In genomic region chr11:68002575-68002942, GRCh38 we compare ENCODE assay signal across 8 cellular contexts. TPM values are rescaled to one million over a fixed set of nuclear protein-coding genes. Genes with fewer than 3 reads are reported as not detected.
A peak's percentile ranks its signal among the peaks of the same experiment; 100 is the strongest.
DNase-seq lines count a peak whose midpoint lies in the region; ATAC-seq and TF ChIP-seq lines count a peak whose summit lies in the region.

No MANE protein-coding gene starts in this region.

- H3K27me3 ChIP-seq in brain microvascular endothelial cell (replicated peaks) (no peaks in the 10 kb centered on the region), BE2C (no peaks in the 10 kb centered on the region)

- H3K4me3 Mint-ChIP-seq in activated CD8-positive, alpha-beta T cell treated with anti-CD3 and anti-CD28 coated beads for 36 hours = peak overlapping the region; percentile 66
- peak overlapping the region; percentile 81 for H3K4me3 Mint-ChIP-seq in natural killer cell

- H3K9me3 ChIP-seq in BE2C = no peaks in the 10 kb centered on the region

- POLR2A ChIA-PET in activated CD8-positive, alpha-beta T cell treated with anti-CD3 and anti-CD28 coated beads for 36 hours (lab: Charles Lee) = interaction anchor here (1.1 kb wide), 1 partner anchor 28 kb away, joined by 3 read pairs; the partner anchor contains the start of gene NDUFS8

- DNase-seq in activated CD8-positive, alpha-beta T cell treated with anti-CD3 and anti-CD28 coated beads for 36 hours = no peak
- DNase-seq in natural killer cell (no peak), D341Med (ENCODE audit: low spot score) (no peak), brain microvascular endothelial cell (no peak), NCI-H2196 (lab: John Stamatoyannopoulos, UW; ENCODE audit: unreplicated experiment) (no peak), BE2C (no peak)

- no peak for TF ChIP-seq CTCF in activated CD8-positive, alpha-beta T cell treated with anti-CD3 and anti-CD28 coated beads for 36 hours (IDR thresholded peaks at IDR 0.05)
- TF ChIP-seq CTCF in natural killer cell (IDR thresholded peaks at IDR 0.05) (no peak), brain microvascular endothelial cell (IDR thresholded peaks at IDR 0.05; ENCODE audit: low read depth, low read length, missing control alignments) (no peak), BE2C (IDR thresholded peaks at IDR 0.05; ENCODE audit: low read depth, low read length) (no peak)

- H3K36me3 ChIP-seq in brain microvascular endothelial cell (replicated peaks) = no peaks in the 10 kb centered on the region
- H3K36me3 ChIP-seq in BE2C = no peaks in the 10 kb centered on the region

- ATAC-seq in GM18502 (IDR thresholded peaks at IDR 0.05; ENCODE audit: poor library complexity, unreplicated experiment) (peak; percentile 25), HG02938 (IDR thresholded peaks at IDR 0.05; ENCODE audit: unreplicated experiment) (peak; percentile 11), natural killer cell (no peak)
- no peak for ATAC-seq in activated CD8-positive, alpha-beta T cell treated with anti-CD3 and anti-CD28 coated beads for 36 hours

- no peaks in the 10 kb centered on the region for H3K27me3 Mint-ChIP-seq in activated CD8-positive, alpha-beta T cell treated with anti-CD3 and anti-CD28 coated beads for 36 hours
- H3K27me3 Mint-ChIP-seq in natural killer cell (ENCODE audit: low read depth in 2 of 2) = no peaks in the 10 kb centered on the region

- no peak overlapping the region for H3K4me3 ChIP-seq in brain microvascular endothelial cell (ENCODE audit: low read depth, low read length)
- no peak overlapping the region for H3K4me3 ChIP-seq in BE2C (ENCODE audit: low read depth, low read length)

- H3K4me1 ChIP-seq in BE2C = no peaks in the 10 kb centered on the region; the same call in 1 of the 2 replicates

- in situ Hi-C loops in brain microvascular endothelial cell (cut with HindIII; ENCODE audit: low pct_ligation_motif_present, low sequenced_read_pairs) = no loop called here

- CTCF ChIA-PET in activated CD8-positive, alpha-beta T cell treated with anti-CD3 and anti-CD28 coated beads for 36 hours (lab: Charles Lee) = interaction anchor here (3.6 kb wide), 1 partner anchor 47 kb away, joined by 11 read pairs; no protein-coding TSS in a partner anchor

- intact Hi-C loops in activated CD8-positive, alpha-beta T cell treated with anti-CD3 and anti-CD28 coated beads for 36 hours (cut with micrococcal nuclease) = loop anchor here (10.0 kb wide), 1 partner anchor 202 kb away; no protein-coding TSS in a partner anchor
- intact Hi-C loops in natural killer cell (cut with micrococcal nuclease) = loop anchor here (10.0 kb wide), 1 partner anchor 202 kb away; no protein-coding TSS in a partner anchor

- H3K36me3 Mint-ChIP-seq in activated CD8-positive, alpha-beta T cell treated with anti-CD3 and anti-CD28 coated beads for 36 hours (ENCODE audit: low read depth) = no peaks in the 10 kb centered on the region
- no peaks in the 10 kb centered on the region for H3K36me3 Mint-ChIP-seq in natural killer cell

- H3K4me1 Mint-ChIP-seq in activated CD8-positive, alpha-beta T cell treated with anti-CD3 and anti-CD28 coated beads for 36 hours (ENCODE audit: low read depth) = peaks cover 21% of the 10 kb centered on the region
- H3K4me1 Mint-ChIP-seq in natural killer cell = peaks cover 9 to 35% of the 10 kb centered on the region in 2 donors

- peak overlapping the region; percentile 13 for H3K27ac Mint-ChIP-seq in activated CD8-positive, alpha-beta T cell treated with anti-CD3 and anti-CD28 coated beads for 36 hours
- H3K27ac Mint-ChIP-seq in natural killer cell = peak overlapping the region; percentile 59 to 79

- H3K9me3 Mint-ChIP-seq in activated CD8-positive, alpha-beta T cell treated with anti-CD3 and anti-CD28 coated beads for 36 hours = no peaks in the 10 kb centered on the region
- no peaks in the 10 kb centered on the region for H3K9me3 Mint-ChIP-seq in natural killer cell

- no peak overlapping the region for H3K27ac ChIP-seq in brain microvascular endothelial cell

RNA-seq across cellular contexts. Expression of gene UNC93B1, which starts 1.3 kb away (rescaled TPM):
- 10 to 100 TPM; 12.4 to 13.0 TPM for total RNA-seq in activated CD8-positive, alpha-beta T cell treated with anti-CD3 and anti-CD28 coated beads for 36 hours
- 10 to 100 TPM; 26.6 to 44.3 (median 39.7) TPM for total RNA-seq in natural killer cell
- polyA plus RNA-seq in BE2C (2012; ENCODE audit: insufficient read depth, insufficient read length, low read depth) = 2.8 TPM

RNA-seq across cellular contexts. Expression of gene ALDH3B1, which starts 7.6 kb away (rescaled TPM):
- under 1 TPM; 0.09 to 0.11 TPM for total RNA-seq in activated CD8-positive, alpha-beta T cell treated with anti-CD3 and anti-CD28 coated beads for 36 hours
- 1 to 10 TPM; 2.4 to 9.0 (median 4.0) TPM for total RNA-seq in natural killer cell
- polyA plus RNA-seq in BE2C (2012; ENCODE audit: insufficient read depth, insufficient read length, low read depth) = 1.1 TPM

RNA-seq across cellular contexts. Expression of gene NDUFS8, which starts 27.9 kb away (rescaled TPM):
- 100 to 1,000 TPM; 105 to 109 TPM for total RNA-seq in activated CD8-positive, alpha-beta T cell treated with anti-CD3 and anti-CD28 coated beads for 36 hours
- 10 to 100 TPM; 84.5 to 95.2 (median 90.7) TPM for total RNA-seq in natural killer cell
- polyA plus RNA-seq in BE2C (2012; ENCODE audit: insufficient read depth, insufficient read length, low read depth) = 610 TPM

RNA-seq across cellular contexts. Expression of gene TCIRG1, which starts 36.3 kb away (rescaled TPM):
- 100 to 1,000 TPM; 129 to 138 TPM for total RNA-seq in activated CD8-positive, alpha-beta T cell treated with anti-CD3 and anti-CD28 coated beads for 36 hours
- 100 to 1,000 TPM; 438 to 480 (median 465) TPM for total RNA-seq in natural killer cell
- 58.1 TPM for polyA plus RNA-seq in BE2C (2012; ENCODE audit: insufficient read depth, insufficient read length, low read depth)

Comparison
In these comparisons a context has a peak if more than half of its experiments do, and no peak if none do; other contexts are left out.
1. ATAC-seq: peak in GM18502 (single experiment) and HG02938 (single experiment); none in activated CD8-positive, alpha-beta T cell treated with anti-CD3 and anti-CD28 coated beads for 36 hours (single experiment) and natural killer cell (0 of 3).